ENCODE assay signal across 2 cellular contexts in the genomic region with DNA sequence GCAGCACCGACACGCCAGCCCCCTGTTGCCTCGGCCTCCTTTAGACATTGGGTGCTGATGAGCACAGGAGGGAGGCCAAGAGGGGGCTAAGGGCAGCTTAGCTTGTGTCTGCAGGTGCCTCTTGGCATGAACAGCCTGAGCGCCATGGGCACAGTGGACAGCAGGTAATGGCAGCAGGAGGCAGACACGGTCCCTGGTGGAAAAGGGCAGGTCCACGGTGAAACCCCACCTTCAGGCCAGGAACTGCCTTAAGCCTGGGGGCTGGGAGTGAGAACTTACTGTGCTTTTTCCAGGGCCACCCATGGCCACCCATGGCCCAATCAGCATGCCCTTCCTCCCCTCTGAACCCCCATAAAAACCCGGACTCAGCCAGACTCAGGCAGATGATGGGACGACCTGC.
TF ChIP-seq lines count a peak whose summit lies in the region.

No MANE protein-coding gene starts in this region.

TF ChIP-seq in H1, 55 proteins besides CTCF, POLR2A, EP300 and RAD21:
- no peak for TF ChIP-seq SUZ12 (IDR thresholded peaks at IDR 0.05; ENCODE audit: low read length)
- TF ChIP-seq SP2 (IDR thresholded peaks at IDR 0.05; ENCODE audit: low read length) = no peak
- no peak for TF ChIP-seq GTF2F1 (IDR thresholded peaks at IDR 0.05; ENCODE audit: borderline replicate concordance, low read depth, low read length)
- TF ChIP-seq SP1 (IDR thresholded peaks at IDR 0.05; ENCODE audit: low read depth, low read length) = no peak
- TF ChIP-seq GABPA (IDR thresholded peaks at IDR 0.05; ENCODE audit: borderline replicate concordance, insufficient read depth, low read length) = no peak
- no peak for TF ChIP-seq MAFK (IDR thresholded peaks at IDR 0.05; ENCODE audit: low read depth, low read length)
- TF ChIP-seq BCL11A (IDR thresholded peaks at IDR 0.05; ENCODE audit: low read depth in 2 of 2, low read length in 2 of 2) = no peak
- TF ChIP-seq SAP30 (IDR thresholded peaks at IDR 0.05; ENCODE audit: insufficient read depth, insufficient replicate concordance, low read length) = no peak
- TF ChIP-seq SRF (IDR thresholded peaks at IDR 0.05; ENCODE audit: low read depth, low read length) = no peak
- no peak for TF ChIP-seq RNF2 (IDR thresholded peaks at IDR 0.05; ENCODE audit: borderline replicate concordance, low read depth, low read length, missing control alignments, poor library complexity, severe bottlenecking)
- no peak for TF ChIP-seq RBBP5 (IDR thresholded peaks at IDR 0.05; ENCODE audit: borderline replicate concordance, low read depth, low read length)
- TF ChIP-seq ASH2L (IDR thresholded peaks at IDR 0.05; ENCODE audit: low read length) = no peak
- no peak for TF ChIP-seq CHD2 (IDR thresholded peaks at IDR 0.05; ENCODE audit: low read length)
- TF ChIP-seq HDAC6 (IDR thresholded peaks at IDR 0.05; ENCODE audit: low read depth, low read length) = no peak
- TF ChIP-seq, protein P1, sequence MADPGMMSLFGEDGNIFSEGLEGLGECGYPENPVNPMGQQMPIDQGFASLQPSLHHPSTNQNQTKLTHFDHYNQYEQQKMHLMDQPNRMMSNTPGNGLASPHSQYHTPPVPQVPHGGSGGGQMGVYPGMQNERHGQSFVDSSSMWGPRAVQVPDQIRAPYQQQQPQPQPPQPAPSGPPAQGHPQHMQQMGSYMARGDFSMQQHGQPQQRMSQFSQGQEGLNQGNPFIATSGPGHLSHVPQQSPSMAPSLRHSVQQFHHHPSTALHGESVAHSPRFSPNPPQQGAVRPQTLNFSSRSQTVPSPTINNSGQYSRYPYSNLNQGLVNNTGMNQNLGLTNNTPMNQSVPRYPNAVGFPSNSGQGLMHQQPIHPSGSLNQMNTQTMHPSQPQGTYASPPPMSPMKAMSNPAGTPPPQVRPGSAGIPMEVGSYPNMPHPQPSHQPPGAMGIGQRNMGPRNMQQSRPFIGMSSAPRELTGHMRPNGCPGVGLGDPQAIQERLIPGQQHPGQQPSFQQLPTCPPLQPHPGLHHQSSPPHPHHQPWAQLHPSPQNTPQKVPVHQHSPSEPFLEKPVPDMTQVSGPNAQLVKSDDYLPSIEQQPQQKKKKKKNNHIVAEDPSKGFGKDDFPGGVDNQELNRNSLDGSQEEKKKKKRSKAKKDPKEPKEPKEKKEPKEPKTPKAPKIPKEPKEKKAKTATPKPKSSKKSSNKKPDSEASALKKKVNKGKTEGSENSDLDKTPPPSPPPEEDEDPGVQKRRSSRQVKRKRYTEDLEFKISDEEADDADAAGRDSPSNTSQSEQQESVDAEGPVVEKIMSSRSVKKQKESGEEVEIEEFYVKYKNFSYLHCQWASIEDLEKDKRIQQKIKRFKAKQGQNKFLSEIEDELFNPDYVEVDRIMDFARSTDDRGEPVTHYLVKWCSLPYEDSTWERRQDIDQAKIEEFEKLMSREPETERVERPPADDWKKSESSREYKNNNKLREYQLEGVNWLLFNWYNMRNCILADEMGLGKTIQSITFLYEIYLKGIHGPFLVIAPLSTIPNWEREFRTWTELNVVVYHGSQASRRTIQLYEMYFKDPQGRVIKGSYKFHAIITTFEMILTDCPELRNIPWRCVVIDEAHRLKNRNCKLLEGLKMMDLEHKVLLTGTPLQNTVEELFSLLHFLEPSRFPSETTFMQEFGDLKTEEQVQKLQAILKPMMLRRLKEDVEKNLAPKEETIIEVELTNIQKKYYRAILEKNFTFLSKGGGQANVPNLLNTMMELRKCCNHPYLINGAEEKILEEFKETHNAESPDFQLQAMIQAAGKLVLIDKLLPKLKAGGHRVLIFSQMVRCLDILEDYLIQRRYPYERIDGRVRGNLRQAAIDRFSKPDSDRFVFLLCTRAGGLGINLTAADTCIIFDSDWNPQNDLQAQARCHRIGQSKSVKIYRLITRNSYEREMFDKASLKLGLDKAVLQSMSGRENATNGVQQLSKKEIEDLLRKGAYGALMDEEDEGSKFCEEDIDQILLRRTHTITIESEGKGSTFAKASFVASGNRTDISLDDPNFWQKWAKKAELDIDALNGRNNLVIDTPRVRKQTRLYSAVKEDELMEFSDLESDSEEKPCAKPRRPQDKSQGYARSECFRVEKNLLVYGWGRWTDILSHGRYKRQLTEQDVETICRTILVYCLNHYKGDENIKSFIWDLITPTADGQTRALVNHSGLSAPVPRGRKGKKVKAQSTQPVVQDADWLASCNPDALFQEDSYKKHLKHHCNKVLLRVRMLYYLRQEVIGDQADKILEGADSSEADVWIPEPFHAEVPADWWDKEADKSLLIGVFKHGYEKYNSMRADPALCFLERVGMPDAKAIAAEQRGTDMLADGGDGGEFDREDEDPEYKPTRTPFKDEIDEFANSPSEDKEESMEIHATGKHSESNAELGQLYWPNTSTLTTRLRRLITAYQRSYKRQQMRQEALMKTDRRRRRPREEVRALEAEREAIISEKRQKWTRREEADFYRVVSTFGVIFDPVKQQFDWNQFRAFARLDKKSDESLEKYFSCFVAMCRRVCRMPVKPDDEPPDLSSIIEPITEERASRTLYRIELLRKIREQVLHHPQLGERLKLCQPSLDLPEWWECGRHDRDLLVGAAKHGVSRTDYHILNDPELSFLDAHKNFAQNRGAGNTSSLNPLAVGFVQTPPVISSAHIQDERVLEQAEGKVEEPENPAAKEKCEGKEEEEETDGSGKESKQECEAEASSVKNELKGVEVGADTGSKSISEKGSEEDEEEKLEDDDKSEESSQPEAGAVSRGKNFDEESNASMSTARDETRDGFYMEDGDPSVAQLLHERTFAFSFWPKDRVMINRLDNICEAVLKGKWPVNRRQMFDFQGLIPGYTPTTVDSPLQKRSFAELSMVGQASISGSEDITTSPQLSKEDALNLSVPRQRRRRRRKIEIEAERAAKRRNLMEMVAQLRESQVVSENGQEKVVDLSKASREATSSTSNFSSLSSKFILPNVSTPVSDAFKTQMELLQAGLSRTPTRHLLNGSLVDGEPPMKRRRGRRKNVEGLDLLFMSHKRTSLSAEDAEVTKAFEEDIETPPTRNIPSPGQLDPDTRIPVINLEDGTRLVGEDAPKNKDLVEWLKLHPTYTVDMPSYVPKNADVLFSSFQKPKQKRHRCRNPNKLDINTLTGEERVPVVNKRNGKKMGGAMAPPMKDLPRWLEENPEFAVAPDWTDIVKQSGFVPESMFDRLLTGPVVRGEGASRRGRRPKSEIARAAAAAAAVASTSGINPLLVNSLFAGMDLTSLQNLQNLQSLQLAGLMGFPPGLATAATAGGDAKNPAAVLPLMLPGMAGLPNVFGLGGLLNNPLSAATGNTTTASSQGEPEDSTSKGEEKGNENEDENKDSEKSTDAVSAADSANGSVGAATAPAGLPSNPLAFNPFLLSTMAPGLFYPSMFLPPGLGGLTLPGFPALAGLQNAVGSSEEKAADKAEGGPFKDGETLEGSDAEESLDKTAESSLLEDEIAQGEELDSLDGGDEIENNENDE (IDR thresholded peaks at IDR 0.05; ENCODE audit: insufficient replicate concordance, low read length) = no peak
- no peak for TF ChIP-seq TCF12 (IDR thresholded peaks at IDR 0.05; ENCODE audit: low read depth, low read length)
TF ChIP-seq in H1: peak in this region for 0.

TF ChIP-seq in SK-N-SH, 30 proteins besides CTCF, POLR2A, EP300 and RAD21:
- TF ChIP-seq, protein P2, sequence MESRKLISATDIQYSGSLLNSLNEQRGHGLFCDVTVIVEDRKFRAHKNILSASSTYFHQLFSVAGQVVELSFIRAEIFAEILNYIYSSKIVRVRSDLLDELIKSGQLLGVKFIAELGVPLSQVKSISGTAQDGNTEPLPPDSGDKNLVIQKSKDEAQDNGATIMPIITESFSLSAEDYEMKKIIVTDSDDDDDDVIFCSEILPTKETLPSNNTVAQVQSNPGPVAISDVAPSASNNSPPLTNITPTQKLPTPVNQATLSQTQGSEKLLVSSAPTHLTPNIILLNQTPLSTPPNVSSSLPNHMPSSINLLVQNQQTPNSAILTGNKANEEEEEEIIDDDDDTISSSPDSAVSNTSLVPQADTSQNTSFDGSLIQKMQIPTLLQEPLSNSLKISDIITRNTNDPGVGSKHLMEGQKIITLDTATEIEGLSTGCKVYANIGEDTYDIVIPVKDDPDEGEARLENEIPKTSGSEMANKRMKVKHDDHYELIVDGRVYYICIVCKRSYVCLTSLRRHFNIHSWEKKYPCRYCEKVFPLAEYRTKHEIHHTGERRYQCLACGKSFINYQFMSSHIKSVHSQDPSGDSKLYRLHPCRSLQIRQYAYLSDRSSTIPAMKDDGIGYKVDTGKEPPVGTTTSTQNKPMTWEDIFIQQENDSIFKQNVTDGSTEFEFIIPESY (IDR thresholded peaks at IDR 0.05; ENCODE audit: borderline replicate concordance, low read depth) = no peak
- TF ChIP-seq SIN3A (IDR thresholded peaks at IDR 0.05; ENCODE audit: borderline replicate concordance, low read depth, low read length) (no peak), FOXJ3 (CRISPR knock-in tag; IDR thresholded peaks at IDR 0.05) (no peak), MEF2A (IDR thresholded peaks at IDR 0.05; ENCODE audit: borderline replicate concordance, low read depth) (no peak), FOSL2 (IDR thresholded peaks at IDR 0.05; ENCODE audit: borderline replicate concordance, low read depth) (no peak), FOXM1 (IDR thresholded peaks at IDR 0.05; ENCODE audit: low read depth) (no peak), ELF1 (IDR thresholded peaks at IDR 0.05) (no peak), NRF1 (IDR thresholded peaks at IDR 0.05; ENCODE audit: low read depth, low read length) (no peak), RFX5 (IDR thresholded peaks at IDR 0.05; ENCODE audit: low read length) (no peak), YY1 (IDR thresholded peaks at IDR 0.05; ENCODE audit: low read depth) (no peak), GABPA (IDR thresholded peaks at IDR 0.05; ENCODE audit: low read depth) (no peak), MXI1 (IDR thresholded peaks at IDR 0.05; ENCODE audit: low read depth, low read length) (no peak), TEAD4 (IDR thresholded peaks at IDR 0.05; ENCODE audit: borderline replicate concordance, insufficient read depth) (no peak), SMC3 (IDR thresholded peaks at IDR 0.05; ENCODE audit: low read depth, low read length) (no peak)
